Comparison of ENCODE assay signal across 1 cellular context in the genomic region with DNA sequence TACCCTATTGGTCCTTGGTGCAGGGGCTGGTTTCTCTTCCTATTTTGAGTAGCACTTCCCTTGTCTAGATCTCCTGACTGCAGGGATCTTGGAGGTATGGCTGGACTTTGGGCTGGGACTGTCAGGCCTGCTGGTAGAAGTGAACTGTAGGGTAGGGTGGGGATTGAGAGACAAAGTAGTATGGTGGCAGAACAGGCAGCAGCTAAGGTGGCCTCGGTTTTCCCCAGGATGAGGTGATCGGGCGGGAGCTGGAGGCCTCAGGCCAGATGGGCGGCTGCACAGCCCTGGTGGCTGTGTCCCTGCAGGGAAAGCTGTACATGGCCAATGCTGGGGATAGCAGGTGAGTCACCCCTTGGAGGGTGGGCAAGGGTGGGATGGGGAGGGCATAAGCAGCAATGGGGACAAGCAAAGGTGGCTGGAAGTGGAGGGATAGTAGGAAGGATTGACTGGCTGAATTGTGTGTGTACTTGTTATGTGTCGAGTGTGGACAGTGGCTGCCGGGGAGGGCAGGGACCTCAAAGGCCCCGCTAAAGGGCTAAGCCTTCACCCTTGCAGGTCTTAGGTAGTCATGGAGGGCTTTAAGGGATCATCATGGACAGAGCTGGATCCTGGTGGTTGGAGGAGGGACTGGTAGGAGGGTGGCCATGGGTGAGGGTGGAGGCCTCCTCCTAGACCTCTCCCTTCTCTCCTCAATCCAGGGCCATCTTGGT.
TF ChIP-seq lines count a peak whose summit lies in the region.

No MANE protein-coding gene starts in this region.

TF ChIP-seq in endothelial cell of umbilical vein, 7 proteins besides CTCF, POLR2A, EP300 and RAD21:
- no peak for TF ChIP-seq FOS (IDR thresholded peaks at IDR 0.05; ENCODE audit: borderline replicate concordance, insufficient read depth, low read length)
- TF ChIP-seq JUN (IDR thresholded peaks at IDR 0.05; ENCODE audit: borderline replicate concordance, insufficient read depth, insufficient read length, low read depth), result no peak
- TF ChIP-seq MYC (IDR thresholded peaks at IDR 0.05; ENCODE audit: low read depth, low read length), result no peak
- TF ChIP-seq EZH2 (IDR thresholded peaks at IDR 0.05; ENCODE audit: borderline replicate concordance, low read depth, low read length, severe bottlenecking), result no peak
- no peak for TF ChIP-seq GATA2 (IDR thresholded peaks at IDR 0.05; ENCODE audit: insufficient read depth, insufficient read length, low read depth, low read length)
- no peak for TF ChIP-seq MAX (IDR thresholded peaks at IDR 0.05; ENCODE audit: insufficient read depth, insufficient read length)
- TF ChIP-seq POLR2AphosphoS5 (IDR thresholded peaks at IDR 0.05; ENCODE audit: insufficient read depth, low read depth, low read length), result no peak
